In the genomic region with DNA sequence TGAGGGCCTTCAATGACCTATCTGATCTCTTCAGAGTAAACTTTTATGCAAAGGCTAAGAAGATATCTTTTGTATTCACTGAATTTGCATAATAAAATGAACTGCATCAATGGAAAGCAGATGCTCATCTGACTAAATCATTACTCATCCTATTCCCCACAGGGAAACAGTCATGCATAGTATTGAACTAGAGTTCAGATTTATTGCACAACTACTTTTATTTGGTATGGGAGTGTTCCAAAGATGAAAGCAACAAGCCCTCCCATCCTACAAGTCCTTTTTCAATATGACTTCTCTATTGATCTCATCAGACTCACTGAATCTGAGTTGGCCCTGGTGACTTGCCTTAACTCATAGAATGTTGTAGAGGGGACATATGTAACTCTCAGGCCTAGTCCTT, we compare ENCODE assay signal across 12 cellular contexts.
A peak's percentile ranks its signal among the peaks of the same experiment; 100 is the strongest.
DNase-seq lines count a peak whose midpoint lies in the region; ATAC-seq and TF ChIP-seq lines count a peak whose summit lies in the region.
"Had no signal": no experiment of that assay in that cellular context is flagged by ENCODE, and none has a peak within 500 bp of the region (broad histone marks: within the 10 kb centered on the region; RNA-seq: fewer than 3 reads in every experiment).

No MANE protein-coding gene starts in this region.

- intact Hi-C loops in mammary epithelial cell (cut with micrococcal nuclease), result loop anchor here (2.0 kb wide), 1 partner anchor 122 kb away; no protein-coding TSS in a partner anchor
- intact Hi-C loops in left lung (cut with DNase I), result no loop called here
- intact Hi-C loops in colonic mucosa (cut with DNase I), result no loop called here

- no peak overlapping the region for H3K4me2 ChIP-seq in mammary epithelial cell (ENCODE audit: insufficient read depth, low read depth, low read length)
- H3K4me2 ChIP-seq: neural progenitor cell had no signal

- H3K27me3 ChIP-seq in mammary epithelial cell (ENCODE audit: insufficient read depth, low read length) (no peaks in the 10 kb centered on the region), left lung (no peaks in the 10 kb centered on the region), colonic mucosa (no peaks in the 10 kb centered on the region)
- H3K27me3 ChIP-seq: neural progenitor cell had no signal

- no peak overlapping the region for H3K4me3 ChIP-seq in mammary epithelial cell (replicated peaks in 1 of 3; ENCODE audit: insufficient read depth in 1 of 3, low read depth in 2 of 3, low read length in 3 of 3)
- no peak overlapping the region for H3K4me3 ChIP-seq in left lung
- H3K4me3 ChIP-seq in colonic mucosa, result no peak overlapping the region
- H3K4me3 ChIP-seq: neural progenitor cell had no signal

- H3K36me3 ChIP-seq in mammary epithelial cell (ENCODE audit: insufficient read depth, low read length) (no peaks in the 10 kb centered on the region), left lung (no peaks in the 10 kb centered on the region), colonic mucosa (no peaks in the 10 kb centered on the region)
- H3K36me3 ChIP-seq: neural progenitor cell had no signal

- H3K27ac ChIP-seq in mammary epithelial cell (ENCODE audit: insufficient read depth, low read depth, low read length) (no peak overlapping the region), left lung (no peak overlapping the region), colonic mucosa (no peak overlapping the region)
- H3K27ac ChIP-seq: neural progenitor cell had no signal

- in situ Hi-C loops in mammary epithelial cell (cut with MboI; ENCODE audit: low sequenced_read_pairs in 2 of 2), result no loop called here

- H3K4me1 ChIP-seq in mammary epithelial cell (ENCODE audit: insufficient read depth, low read length), result peaks cover 16% of the 10 kb centered on the region
- no peaks in the 10 kb centered on the region for H3K4me1 ChIP-seq in left lung
- no peaks in the 10 kb centered on the region for H3K4me1 ChIP-seq in colonic mucosa
- H3K4me1 ChIP-seq: neural progenitor cell had no signal

- no peak for TF ChIP-seq CTCF in AG09319 (IDR thresholded peaks at IDR 0.05; ENCODE audit: low read depth, low read length)
- no peak for TF ChIP-seq CTCF in mammary epithelial cell (conservative IDR thresholded peaks at IDR 0.05 in 1 of 2, IDR thresholded peaks at IDR 0.05 in 1 of 2; ENCODE audit: extremely low read depth in 1 of 2, insufficient read depth in 1 of 2, low read depth in 1 of 2, low read length in 2 of 2)
- TF ChIP-seq CTCF in left lung (IDR thresholded peaks at IDR 0.05), result no peak
- no peak for TF ChIP-seq CTCF in colonic mucosa (IDR thresholded peaks at IDR 0.05)

- no TSS peak for BruUV-seq in mammary epithelial cell (replicated peaks; lab: Mats Ljungman, UMichigan)

- peak; percentile 71 for DNase-seq in AG09319 (ENCODE audit: extremely low read depth, low read depth)
- peak; percentile 94 for DNase-seq in HS-5 (ENCODE audit: low read depth)
- peak; percentile 88 for DNase-seq in mammary epithelial cell
- DNase-seq in left lung, result no peak
- no peak for DNase-seq in inferior parietal cortex (ENCODE audit: extremely low spot score)
- no peak for DNase-seq in colonic mucosa
- DNase-seq in superior temporal gyrus (ENCODE audit: extremely low spot score), result no peak
- DNase-seq: DMS153; stimulated activated CD4-positive, alpha-beta T cell treated with anti-CD3 and anti-CD28 coated beads, Interleukin-2, amount 100 ng/mL, for 48 hours; T-helper 1 cell had no signal

- H3K9ac ChIP-seq in mammary epithelial cell (ENCODE audit: insufficient read depth, low read length) (no peak overlapping the region), colonic mucosa (ENCODE audit: low read depth in 2 of 2, low read length in 2 of 2) (no peak overlapping the region)
- H3K9ac ChIP-seq: neural progenitor cell had no signal

- no peaks in the 10 kb centered on the region for H4K20me1 ChIP-seq in mammary epithelial cell (ENCODE audit: insufficient read depth, low read length)

- peak; percentile 42 for ATAC-seq in left lung
- no peak for ATAC-seq in HG03159 (IDR thresholded peaks at IDR 0.05; ENCODE audit: unreplicated experiment)

- H3K79me2 ChIP-seq in mammary epithelial cell (ENCODE audit: insufficient read depth, low read length), result no peaks in the 10 kb centered on the region

- CTCF ChIA-PET in mammary epithelial cell (lab: Charles Lee; ENCODE audit: low non-redundant PET), result no interaction called here

- peak overlapping the region; percentile 26 for H2AFZ ChIP-seq in mammary epithelial cell (ENCODE audit: low read depth, low read length)
- H2AFZ ChIP-seq: neural progenitor cell had no signal

- H3K9me3 ChIP-seq in mammary epithelial cell (replicated peaks; ENCODE audit: insufficient read depth, low read length) (no peaks in the 10 kb centered on the region), left lung (no peaks in the 10 kb centered on the region), colonic mucosa (no peaks in the 10 kb centered on the region)

- dilution Hi-C loops in mammary epithelial cell (cut with HindIII; ENCODE audit: low sequenced_read_pairs), result no loop called here

Comparison
In these comparisons a context has a peak if more than half of its experiments do, and no peak if none do; other contexts are left out.
1. DNase-seq: peak in AG09319 (single experiment), HS-5 (single experiment) and mammary epithelial cell (single experiment); none in left lung (0 of 2), inferior parietal cortex (single experiment), colonic mucosa (single experiment) and superior temporal gyrus (single experiment).